In genomic region chr13:51249254-51249653, GRCh38 we compare ENCODE assay signal across 1 cellular context.
TF ChIP-seq lines count a peak whose summit lies in the region.

No MANE protein-coding gene starts in this region.

TF ChIP-seq in GM23338, 12 proteins besides CTCF, POLR2A, EP300 and RAD21 (continued from another document):
- no peak for TF ChIP-seq ZNF462 (CRISPR knock-in tag; IDR thresholded peaks at IDR 0.05)
- TF ChIP-seq JUNB (IDR thresholded peaks at IDR 0.05; ENCODE audit: unreplicated experiment) = no peak
- TF ChIP-seq REST (IDR thresholded peaks at IDR 0.05; ENCODE audit: unreplicated experiment) = no peak
- TF ChIP-seq EZH2 (IDR thresholded peaks at IDR 0.05; ENCODE audit: low read depth, unreplicated experiment) = no peak
- no peak for TF ChIP-seq STAT1 (IDR thresholded peaks at IDR 0.05; ENCODE audit: unreplicated experiment)
- TF ChIP-seq ZNF331 (CRISPR knock-in tag; IDR thresholded peaks at IDR 0.05; ENCODE audit: low read depth) = no peak
- TF ChIP-seq EZH2phosphoT487 (IDR thresholded peaks at IDR 0.05; ENCODE audit: unreplicated experiment) = no peak
- TF ChIP-seq ZNF114 (CRISPR knock-in tag; IDR thresholded peaks at IDR 0.05) = no peak
TF ChIP-seq in GM23338: peak in this region for 0.
